In the genomic region with DNA sequence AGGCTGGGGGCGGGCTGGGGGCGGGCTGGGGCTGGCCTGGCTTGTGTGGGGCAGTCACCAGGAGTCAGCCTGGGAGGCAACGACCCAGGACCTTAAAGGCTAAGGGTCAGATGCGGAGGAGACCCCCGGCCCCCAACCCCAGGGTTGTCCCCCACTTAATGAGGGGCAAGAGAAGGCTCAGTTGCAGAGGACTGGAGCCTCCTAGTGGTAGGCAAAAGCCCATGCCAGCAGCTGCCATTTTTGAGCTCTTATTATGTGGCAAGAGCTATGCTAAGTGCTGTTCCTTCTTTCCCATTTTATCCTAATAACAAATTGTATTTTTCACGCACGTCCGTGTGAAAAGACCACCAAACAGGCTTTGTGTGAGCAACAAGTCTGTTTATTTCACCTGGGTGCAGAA, we compare ENCODE assay signal across 15 cellular contexts. TPM values are rescaled to one million over a fixed set of nuclear protein-coding genes. Genes with fewer than 3 reads are reported as not detected.
A peak's percentile ranks its signal among the peaks of the same experiment; 100 is the strongest.
DNase-seq lines count a peak whose midpoint lies in the region; ATAC-seq and TF ChIP-seq lines count a peak whose summit lies in the region.
"Had no signal": no experiment of that assay in that cellular context is flagged by ENCODE, and none has a peak within 500 bp of the region (broad histone marks: within the 10 kb centered on the region; RNA-seq: fewer than 3 reads in every experiment).

No MANE protein-coding gene starts in this region.

- TF ChIP-seq CTCF in GM12865 (IDR thresholded peaks at IDR 0.05; ENCODE audit: insufficient read depth, low read depth, low read length, missing control alignments): peak; percentile 58
- TF ChIP-seq CTCF in fibroblast of lung (conservative IDR thresholded peaks at IDR 0.05 in 1 of 2, IDR thresholded peaks at IDR 0.05 in 1 of 2; ENCODE audit: low read depth in 1 of 2, low read length in 2 of 2): peak; percentile 28 to 37

- H3K9ac ChIP-seq in fibroblast of lung (ENCODE audit: insufficient read depth, low read length): no peak overlapping the region

- no peak overlapping the region for H3K27ac ChIP-seq in fibroblast of lung (ENCODE audit: insufficient read depth, low read length)
- H3K27ac ChIP-seq: neutrophil had no signal

- H3K4me1 ChIP-seq in fibroblast of lung (ENCODE audit: control insufficient read depth, extremely low read depth, insufficient read depth, low read length): no peaks in the 10 kb centered on the region

- ATAC-seq in HG03460 (IDR thresholded peaks at IDR 0.05; ENCODE audit: unreplicated experiment) (no peak), GM21786 (IDR thresholded peaks at IDR 0.05; ENCODE audit: unreplicated experiment) (no peak), left lobe of liver (no peak)

- H3K4me2 ChIP-seq in fibroblast of lung (ENCODE audit: extremely low read depth, insufficient read depth, low read length): no peak overlapping the region

- H4K20me1 ChIP-seq in fibroblast of lung (ENCODE audit: control insufficient read depth, extremely low read depth, insufficient read depth, low read length): no peaks in the 10 kb centered on the region

- no peak overlapping the region for H2AFZ ChIP-seq in fibroblast of lung (ENCODE audit: low read length)

- H3K36me3 ChIP-seq in fibroblast of lung (ENCODE audit: control insufficient read depth, insufficient read depth, low read length): no peaks in the 10 kb centered on the region
- H3K36me3 ChIP-seq: neutrophil had no signal

- no peaks in the 10 kb centered on the region for H3K79me2 ChIP-seq in fibroblast of lung (ENCODE audit: control insufficient read depth, insufficient read depth, low read length)

- H3K9me3 ChIP-seq in fibroblast of lung (ENCODE audit: control insufficient read depth, insufficient read depth, low read depth, low read length): no peaks in the 10 kb centered on the region
- H3K9me3 ChIP-seq: neutrophil had no signal

- in situ Hi-C loops in ACHN (cut with HindIII; ENCODE audit: low pct_ligation_motif_present, low pct_unique_long_range_greater_than_20kb, low sequenced_read_pairs): loop anchor here (25.0 kb wide), 1 partner anchor 242 kb away; no protein-coding TSS in a partner anchor

- no peaks in the 10 kb centered on the region for H3K27me3 ChIP-seq in fibroblast of lung (ENCODE audit: control insufficient read depth, insufficient read depth, low read length)

- H3K4me3 ChIP-seq in GM12865 (ENCODE audit: low read depth, low read length) (no peak overlapping the region), fibroblast of lung (replicated peaks in 1 of 4; ENCODE audit: control extremely low read depth in 1 of 4, insufficient read depth in 1 of 4, low read depth in 3 of 4, low read length in 4 of 4) (no peak overlapping the region)

- DNase-seq in ACHN: peak; percentile 17
- peak; percentile 37 for DNase-seq in GM12865 (ENCODE audit: low read depth)
- peak; percentile 36 for DNase-seq in NCI-H69 (lab: John Stamatoyannopoulos, UW)
- peak in 1 of 2 donors; percentile 8 for DNase-seq in fibroblast of lung (ENCODE audit: low read depth in 2 of 2)
- no peak for DNase-seq in NCI-H2029 (lab: John Stamatoyannopoulos, UW)
- no peak for DNase-seq in left lobe of liver (ENCODE audit: low spot score)
- DNase-seq: activated CD4-positive, alpha-beta T cell treated with anti-CD3 and anti-CD28 coated beads, Interleukin-2, amount 50 U/mL, for 1 hour; activated effector memory CD4-positive, alpha-beta T cell treated with Interleukin-2 at 50 U/mL for 16 hours; CD4-positive, alpha-beta memory T cell; NCI-H1105 treated with DMSO at 0.1 percent for 48 hours; NCI-H748 treated with DMSO at 0.1 percent for 48 hours; stimulated activated CD8-positive, alpha-beta memory T cell treated with anti-CD3 and anti-CD28 coated beads, Interleukin-4, amount 100 ng/mL, for 48 hours had no signal

RNA-seq across cellular contexts. Expression of gene KIAA1614, which starts 8.0 kb away (rescaled TPM):
- 7.7 and 8.1 TPM in 2 replicates for total RNA-seq in fibroblast of lung
- 2.0 and 3.0 TPM in 2 replicates for polyA plus RNA-seq in fibroblast of lung
- polyA plus RNA-seq in fibroblast of lung (2012): 3.9 TPM in 2 replicates
- 0.96 and 1.5 TPM in 2 replicates for polyA minus RNA-seq in fibroblast of lung (ENCODE audit: low replicate concordance)
- total RNA-seq in left lobe of liver: 0.13 TPM
- polyA plus RNA-seq: CD4-positive, alpha-beta memory T cell had no signal

Comparison
In these comparisons a context has a peak if more than half of its experiments do, and no peak if none do; other contexts are left out.
1. DNase-seq: peak in ACHN (single experiment), GM12865 (single experiment) and NCI-H69 (single experiment); none in NCI-H2029 (single experiment) and left lobe of liver (single experiment).